6 cellular contexts compared by ENCODE assay signal in genomic region chr5:146327471-146327870, GRCh38. TPM values are rescaled to one million over a fixed set of nuclear protein-coding genes. Genes with fewer than 3 reads are reported as not detected.
"Had no signal": no experiment of that assay in that cellular context is flagged by ENCODE, and none has a peak within 500 bp of the region (broad histone marks: within the 10 kb centered on the region; RNA-seq: fewer than 3 reads in every experiment).

No MANE protein-coding gene starts in this region.

- DNase-seq: H9, HCEC 1CT had no signal

- H3K27ac ChIP-seq: HL-60 had no signal

- ATAC-seq: GM23338, HepG2 had no signal

- H3K4me3 ChIP-seq: GM23338 had no signal

RNA-seq across cellular contexts. Expression of gene POU4F3, which starts 11.2 kb away (rescaled TPM):
- total RNA-seq: H1, H9, HepG2 had no signal
